Comparison of ENCODE assay signal across 11 cellular contexts in the genomic region with DNA sequence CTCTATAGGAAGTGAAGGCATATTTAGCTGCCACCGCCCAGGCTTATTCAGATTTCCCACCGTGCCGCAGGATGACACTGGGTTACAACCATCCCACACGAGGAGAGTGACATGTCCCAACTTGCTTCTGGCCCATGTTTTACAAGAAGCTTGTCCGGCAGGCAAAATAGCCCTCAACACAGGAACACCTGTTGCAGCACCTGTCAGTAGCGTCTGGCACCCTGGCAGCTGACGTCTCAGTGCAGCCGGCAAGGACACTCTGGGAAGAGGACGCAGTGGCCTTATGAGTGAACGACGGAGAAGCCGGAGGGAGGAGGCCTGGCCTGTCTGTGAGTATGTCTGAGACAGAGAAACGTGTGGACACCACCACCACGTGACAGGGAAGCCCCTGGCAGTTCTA. TPM values are rescaled to one million over a fixed set of nuclear protein-coding genes. Genes with fewer than 3 reads are reported as not detected.
DNase-seq lines count a peak whose midpoint lies in the region; ATAC-seq and TF ChIP-seq lines count a peak whose summit lies in the region.
"Had no signal": no experiment of that assay in that cellular context is flagged by ENCODE, and none has a peak within 500 bp of the region (broad histone marks: within the 10 kb centered on the region; RNA-seq: fewer than 3 reads in every experiment).

No MANE protein-coding gene starts in this region.

- H3K4me2 ChIP-seq in hepatocyte, result no peak overlapping the region

- no peaks in the 10 kb centered on the region; the same call in 1 of the 2 replicates for H3K36me3 ChIP-seq in Caco-2 (ENCODE audit: control insufficient read depth, insufficient read depth, low read length)
- peaks cover 36% of the 10 kb centered on the region for H3K36me3 ChIP-seq in WERI-Rb-1
- no peaks in the 10 kb centered on the region for H3K36me3 ChIP-seq in hepatocyte (replicated peaks; ENCODE audit: insufficient read depth, low read depth)

- H3K9me3 ChIP-seq in Caco-2 (no peaks in the 10 kb centered on the region), WERI-Rb-1 (ENCODE audit: severe bottlenecking) (no peaks in the 10 kb centered on the region), hepatocyte (ENCODE audit: low read depth) (no peaks in the 10 kb centered on the region)

- H4K20me1 ChIP-seq in hepatocyte (ENCODE audit: insufficient read depth, poor library complexity, severe bottlenecking), result no peaks in the 10 kb centered on the region

- CTCF ChIA-PET in Caco-2 (lab: Charles Lee), result no interaction called here

- H3K27me3 Mint-ChIP-seq in Caco-2 (ENCODE audit: insufficient read depth, unreplicated experiment) (no peaks in the 10 kb centered on the region), neural crest cell (ENCODE audit: low read depth) (no peaks in the 10 kb centered on the region)
- peaks cover 0 to 7% of the 10 kb centered on the region in 2 donors for H3K27me3 Mint-ChIP-seq in stimulated activated naive B cell treated with anti-CD40 and anti-IgM and Interleukin-4, amounts not matched to agents 10 μg/mL and 1 μg/mL and 100 μg/mL, for 72 hours

- ATAC-seq in stimulated activated naive B cell treated with anti-CD40 and anti-IgM and Interleukin-4, amounts not matched to agents 10 μg/mL and 1 μg/mL and 100 μg/mL, for 72 hours (replicated peaks), result no peak

- WGBS in hepatocyte (ENCODE audit: low lambda C conversion rate, missing lambda C conversion rate), result 87% methylated on average over 14 of the region's 14 CpGs

- TF ChIP-seq CTCF in Caco-2 (IDR thresholded peaks at IDR 0.05; ENCODE audit: insufficient read depth in 1 of 2, low read depth in 1 of 2, low read length in 1 of 2, severe bottlenecking in 1 of 2, unreplicated experiment in 1 of 2) (no peak), WERI-Rb-1 (IDR thresholded peaks at IDR 0.05; ENCODE audit: low read depth, low read length) (no peak), neural crest cell (conservative IDR thresholded peaks at IDR 0.05) (no peak), hepatocyte (IDR thresholded peaks at IDR 0.05; ENCODE audit: poor library complexity) (no peak)

- H3K79me2 ChIP-seq in hepatocyte, result no peaks in the 10 kb centered on the region

- intact Hi-C loops in Caco-2 (cut with micrococcal nuclease; ENCODE audit: unreplicated experiment), result no loop called here

- peaks cover 43% of the 10 kb centered on the region for H3K36me3 Mint-ChIP-seq in Caco-2 (ENCODE audit: insufficient read depth, unreplicated experiment)
- H3K36me3 Mint-ChIP-seq in neural crest cell (ENCODE audit: low read depth), result no peaks in the 10 kb centered on the region
- H3K36me3 Mint-ChIP-seq in stimulated activated naive B cell treated with anti-CD40 and anti-IgM and Interleukin-4, amounts not matched to agents 10 μg/mL and 1 μg/mL and 100 μg/mL, for 72 hours, result no peaks in the 10 kb centered on the region

- H3K4me3 Mint-ChIP-seq in Caco-2 (ENCODE audit: unreplicated experiment) (no peak overlapping the region), neural crest cell (peak overlapping the region; percentile 51)
- no peak overlapping the region for H3K4me3 Mint-ChIP-seq in stimulated activated naive B cell treated with anti-CD40 and anti-IgM and Interleukin-4, amounts not matched to agents 10 μg/mL and 1 μg/mL and 100 μg/mL, for 72 hours

- H2AFZ ChIP-seq in hepatocyte, result no peak overlapping the region

- H3K4me1 ChIP-seq in Caco-2 (peaks cover 15% of the 10 kb centered on the region), hepatocyte (ENCODE audit: insufficient read depth) (peaks cover 37% of the 10 kb centered on the region)

- H3K9me2 ChIP-seq in hepatocyte (replicated peaks; ENCODE audit: insufficient read depth), result no peaks in the 10 kb centered on the region

- POLR2A ChIA-PET in Caco-2 (lab: Charles Lee), result no interaction called here

- no TSS peak for BruUV-seq in Caco-2 (replicated peaks; lab: Mats Ljungman, UMichigan)

- H3K27ac Mint-ChIP-seq in Caco-2 (ENCODE audit: unreplicated experiment) (peak overlapping the region; percentile 71), neural crest cell (ENCODE audit: unreplicated experiment) (no peak overlapping the region)
- H3K27ac Mint-ChIP-seq in stimulated activated naive B cell treated with anti-CD40 and anti-IgM and Interleukin-4, amounts not matched to agents 10 μg/mL and 1 μg/mL and 100 μg/mL, for 72 hours, result no peak overlapping the region

- H3K4me3 ChIP-seq in Caco-2 (ENCODE audit: low read depth, low read length) (no peak overlapping the region), WERI-Rb-1 (ENCODE audit: low read depth, low read length) (no peak overlapping the region), hepatocyte (no peak overlapping the region)

- DNase-seq in Caco-2 (no peak), NCI-H187 treated with DMSO at 0.1 percent for 48 hours (lab: John Stamatoyannopoulos, UW) (peak; percentile 93), WERI-Rb-1 (peak; percentile 87), neural crest cell (ENCODE audit: low read depth, low spot score) (no peak), KG1 (lab: John Stamatoyannopoulos, UW) (no peak), hepatocyte (ENCODE audit: low spot score) (no peak)
- no peak for DNase-seq in stimulated activated CD8-positive, alpha-beta memory T cell treated with anti-CD3 and anti-CD28 coated beads, Interleukin-4, amount 100 ng/mL, for 48 hours
- no peak for DNase-seq in stimulated activated naive B cell treated with anti-CD40 and anti-IgM and Interleukin-4, amounts not matched to agents 10 μg/mL and 1 μg/mL and 100 μg/mL, for 72 hours
- DNase-seq: AML-193; central memory CD4-positive, alpha-beta T cell had no signal

- no peaks in the 10 kb centered on the region for H3K27me3 ChIP-seq in Caco-2 (replicated peaks; ENCODE audit: control insufficient read depth, insufficient read depth, low read length)
- H3K27me3 ChIP-seq in WERI-Rb-1 (ENCODE audit: insufficient read depth, low read depth, severe bottlenecking), result no peaks in the 10 kb centered on the region
- no peaks in the 10 kb centered on the region for H3K27me3 ChIP-seq in hepatocyte

- H3K9me3 Mint-ChIP-seq in Caco-2 (ENCODE audit: unreplicated experiment) (no peaks in the 10 kb centered on the region), neural crest cell (no peaks in the 10 kb centered on the region)
- peaks cover 0 to 1% of the 10 kb centered on the region in 2 donors for H3K9me3 Mint-ChIP-seq in stimulated activated naive B cell treated with anti-CD40 and anti-IgM and Interleukin-4, amounts not matched to agents 10 μg/mL and 1 μg/mL and 100 μg/mL, for 72 hours
- H3K9me3 Mint-ChIP-seq: activated T-helper 2 cell treated with anti-CD3 and anti-CD28 coated beads, Interferon-gamma antibody, Interleukin-2, Interleukin-4, amounts not matched to agents 10 μg/mL and 5 μg/mL and 100 μg/mL, durations not matched to agents 14 hours and 24 hours and 36 hours had no signal

- H3K27ac ChIP-seq in WERI-Rb-1 (peak overlapping the region; percentile 86), hepatocyte (no peak overlapping the region)

- H3K4me1 Mint-ChIP-seq in Caco-2 (ENCODE audit: low read depth, unreplicated experiment) (peaks cover 32% of the 10 kb centered on the region), neural crest cell (peaks cover 31% of the 10 kb centered on the region)
- peaks cover 7% of the 10 kb centered on the region in 2 donors for H3K4me1 Mint-ChIP-seq in stimulated activated naive B cell treated with anti-CD40 and anti-IgM and Interleukin-4, amounts not matched to agents 10 μg/mL and 1 μg/mL and 100 μg/mL, for 72 hours

RNA-seq across cellular contexts. Expression of a gene that starts 32.1 kb away (rescaled TPM):
- total RNA-seq in Caco-2 (2022) (79.4 and 87.5 TPM in 2 replicates), neural crest cell (10.6 and 12.1 TPM in 2 replicates), hepatocyte (17.0 and 17.8 TPM in 2 replicates)
- 29.6 and 34.9 TPM in 2 replicates for polyA plus RNA-seq in hepatocyte

Comparison
In these comparisons a context has a peak if more than half of its experiments do, and no peak if none do; other contexts are left out.
1. DNase-seq: peak in NCI-H187 treated with DMSO at 0.1 percent for 48 hours (single experiment) and WERI-Rb-1 (single experiment); none in Caco-2 (0 of 2), neural crest cell (single experiment), KG1 (single experiment), stimulated activated CD8-positive, alpha-beta memory T cell treated with anti-CD3 and anti-CD28 coated beads, Interleukin-4, amount 100 ng/mL, for 48 hours (single experiment), stimulated activated naive B cell treated with anti-CD40 and anti-IgM and Interleukin-4, amounts not matched to agents 10 μg/mL and 1 μg/mL and 100 μg/mL, for 72 hours (single experiment) and hepatocyte (single experiment).